In the genomic region with DNA sequence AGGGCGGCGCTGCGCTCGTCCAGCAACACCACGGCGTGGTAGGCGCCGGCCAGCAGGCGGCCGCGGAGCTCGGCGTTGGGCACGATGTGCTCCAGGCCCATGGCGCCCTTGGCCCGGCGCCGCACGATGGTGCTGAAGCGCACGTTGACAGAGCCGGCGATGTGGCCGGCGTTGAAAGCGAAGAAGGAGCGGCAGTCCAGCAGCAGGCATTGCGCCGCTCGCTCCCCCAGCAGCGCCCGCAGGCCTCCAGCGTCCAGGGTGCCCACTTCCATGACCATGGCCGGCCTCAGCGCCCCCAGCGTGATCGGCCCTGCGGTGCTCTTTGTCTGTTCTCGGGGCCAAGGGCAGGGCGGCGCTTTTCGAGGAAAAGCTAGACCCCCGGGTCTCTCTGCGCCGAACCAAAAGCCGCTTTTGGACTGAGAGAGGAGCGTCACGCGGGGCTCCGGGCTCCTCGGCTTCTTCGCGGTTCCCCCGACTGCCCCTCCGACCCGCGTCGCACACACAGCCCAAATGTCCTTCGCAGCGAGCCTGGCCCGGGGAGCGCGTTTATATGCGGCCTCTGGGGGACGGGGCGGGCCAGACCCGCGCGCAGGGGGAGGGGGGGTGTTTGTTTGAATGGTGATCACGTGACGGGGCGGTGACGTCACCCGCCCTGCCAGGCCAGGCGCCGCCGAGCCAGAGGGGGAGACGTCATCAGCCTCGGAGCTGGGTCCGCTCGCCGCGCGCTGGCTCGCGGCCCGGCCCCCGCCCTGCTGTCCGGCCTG, we compare ENCODE assay signal across 1 cellular context.
TF ChIP-seq lines count a peak whose summit lies in the region.

A gene with protein sequence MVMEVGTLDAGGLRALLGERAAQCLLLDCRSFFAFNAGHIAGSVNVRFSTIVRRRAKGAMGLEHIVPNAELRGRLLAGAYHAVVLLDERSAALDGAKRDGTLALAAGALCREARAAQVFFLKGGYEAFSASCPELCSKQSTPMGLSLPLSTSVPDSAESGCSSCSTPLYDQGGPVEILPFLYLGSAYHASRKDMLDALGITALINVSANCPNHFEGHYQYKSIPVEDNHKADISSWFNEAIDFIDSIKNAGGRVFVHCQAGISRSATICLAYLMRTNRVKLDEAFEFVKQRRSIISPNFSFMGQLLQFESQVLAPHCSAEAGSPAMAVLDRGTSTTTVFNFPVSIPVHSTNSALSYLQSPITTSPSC (minus strand): TSS at position 521 of the 764 bp plus-strand sequence. CDS start 243 bp downstream, at position 278.

TF ChIP-seq in HEK293, 187 proteins besides CTCF, POLR2A, EP300 and RAD21 (continued from another document and continues in another):
- TF ChIP-seq, protein P1, sequence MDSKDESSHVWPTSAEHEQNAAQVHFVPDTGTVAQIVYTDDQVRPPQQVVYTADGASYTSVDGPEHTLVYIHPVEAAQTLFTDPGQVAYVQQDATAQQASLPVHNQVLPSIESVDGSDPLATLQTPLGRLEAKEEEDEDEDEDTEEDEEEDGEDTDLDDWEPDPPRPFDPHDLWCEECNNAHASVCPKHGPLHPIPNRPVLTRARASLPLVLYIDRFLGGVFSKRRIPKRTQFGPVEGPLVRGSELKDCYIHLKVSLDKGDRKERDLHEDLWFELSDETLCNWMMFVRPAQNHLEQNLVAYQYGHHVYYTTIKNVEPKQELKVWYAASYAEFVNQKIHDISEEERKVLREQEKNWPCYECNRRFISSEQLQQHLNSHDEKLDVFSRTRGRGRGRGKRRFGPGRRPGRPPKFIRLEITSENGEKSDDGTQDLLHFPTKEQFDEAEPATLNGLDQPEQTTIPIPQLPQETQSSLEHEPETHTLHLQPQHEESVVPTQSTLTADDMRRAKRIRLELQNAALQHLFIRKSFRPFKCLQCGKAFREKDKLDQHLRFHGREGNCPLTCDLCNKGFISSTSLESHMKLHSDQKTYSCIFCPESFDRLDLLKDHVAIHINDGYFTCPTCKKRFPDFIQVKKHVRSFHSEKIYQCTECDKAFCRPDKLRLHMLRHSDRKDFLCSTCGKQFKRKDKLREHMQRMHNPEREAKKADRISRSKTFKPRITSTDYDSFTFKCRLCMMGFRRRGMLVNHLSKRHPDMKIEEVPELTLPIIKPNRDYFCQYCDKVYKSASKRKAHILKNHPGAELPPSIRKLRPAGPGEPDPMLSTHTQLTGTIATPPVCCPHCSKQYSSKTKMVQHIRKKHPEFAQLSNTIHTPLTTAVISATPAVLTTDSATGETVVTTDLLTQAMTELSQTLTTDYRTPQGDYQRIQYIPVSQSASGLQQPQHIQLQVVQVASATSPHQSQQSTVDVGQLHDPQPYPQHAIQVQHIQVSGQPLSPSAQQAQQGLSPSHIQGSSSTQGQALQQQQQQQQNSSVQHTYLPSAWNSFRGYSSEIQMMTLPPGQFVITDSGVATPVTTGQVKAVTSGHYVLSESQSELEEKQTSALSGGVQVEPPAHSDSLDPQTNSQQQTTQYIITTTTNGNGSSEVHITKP (tag by site-specific recombination; IDR thresholded peaks at IDR 0.05), result peak; percentile 33; the same call in 1 of the 2 replicates
- TF ChIP-seq, protein P2, sequence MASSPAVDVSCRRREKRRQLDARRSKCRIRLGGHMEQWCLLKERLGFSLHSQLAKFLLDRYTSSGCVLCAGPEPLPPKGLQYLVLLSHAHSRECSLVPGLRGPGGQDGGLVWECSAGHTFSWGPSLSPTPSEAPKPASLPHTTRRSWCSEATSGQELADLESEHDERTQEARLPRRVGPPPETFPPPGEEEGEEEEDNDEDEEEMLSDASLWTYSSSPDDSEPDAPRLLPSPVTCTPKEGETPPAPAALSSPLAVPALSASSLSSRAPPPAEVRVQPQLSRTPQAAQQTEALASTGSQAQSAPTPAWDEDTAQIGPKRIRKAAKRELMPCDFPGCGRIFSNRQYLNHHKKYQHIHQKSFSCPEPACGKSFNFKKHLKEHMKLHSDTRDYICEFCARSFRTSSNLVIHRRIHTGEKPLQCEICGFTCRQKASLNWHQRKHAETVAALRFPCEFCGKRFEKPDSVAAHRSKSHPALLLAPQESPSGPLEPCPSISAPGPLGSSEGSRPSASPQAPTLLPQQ (tag by site-specific recombination; IDR thresholded peaks at IDR 0.05), result 0 out of 2 replicates have a peak, but pooled peaks have one; percentile 86
- no peak for TF ChIP-seq ZNF132 (tag by site-specific recombination; IDR thresholded peaks at IDR 0.05; ENCODE audit: borderline replicate concordance)
- TF ChIP-seq SP3 (tag by site-specific recombination; IDR thresholded peaks at IDR 0.05), result peak; percentile 71
- peak; percentile 39; the same call in 1 of the 2 replicates for TF ChIP-seq MEIS1 (CRISPR knock-in tag; IDR thresholded peaks at IDR 0.05; ENCODE audit: borderline replicate concordance)
- TF ChIP-seq ZNF654 (tag by site-specific recombination; IDR thresholded peaks at IDR 0.05; ENCODE audit: low read depth), result no peak
- peak; percentile 69; the same call in 1 of the 2 replicates for TF ChIP-seq ZNF169 (tag by site-specific recombination; IDR thresholded peaks at IDR 0.05)
- TF ChIP-seq KLF16 (tag by site-specific recombination; IDR thresholded peaks at IDR 0.05), result peak; percentile 62; the same call in 1 of the 2 replicates
- TF ChIP-seq ZNF626 (tag by site-specific recombination; IDR thresholded peaks at IDR 0.05), result no peak
- no peak for TF ChIP-seq ZNF560 (tag by site-specific recombination; IDR thresholded peaks at IDR 0.05; ENCODE audit: borderline replicate concordance)
- TF ChIP-seq ZNF529 (tag by site-specific recombination; IDR thresholded peaks at IDR 0.05; ENCODE audit: insufficient replicate concordance), result no peak
- no peak; the same call in 1 of the 2 replicates for TF ChIP-seq MYNN (tag by site-specific recombination; IDR thresholded peaks at IDR 0.05; ENCODE audit: borderline replicate concordance)
- peak; percentile 52; the same call in 1 of the 2 replicates for TF ChIP-seq ZNF37A (tag by site-specific recombination; IDR thresholded peaks at IDR 0.05)
- no peak for TF ChIP-seq ZNF202 (tag by site-specific recombination; IDR thresholded peaks at IDR 0.05; ENCODE audit: borderline replicate concordance)
- TF ChIP-seq, protein P3, sequence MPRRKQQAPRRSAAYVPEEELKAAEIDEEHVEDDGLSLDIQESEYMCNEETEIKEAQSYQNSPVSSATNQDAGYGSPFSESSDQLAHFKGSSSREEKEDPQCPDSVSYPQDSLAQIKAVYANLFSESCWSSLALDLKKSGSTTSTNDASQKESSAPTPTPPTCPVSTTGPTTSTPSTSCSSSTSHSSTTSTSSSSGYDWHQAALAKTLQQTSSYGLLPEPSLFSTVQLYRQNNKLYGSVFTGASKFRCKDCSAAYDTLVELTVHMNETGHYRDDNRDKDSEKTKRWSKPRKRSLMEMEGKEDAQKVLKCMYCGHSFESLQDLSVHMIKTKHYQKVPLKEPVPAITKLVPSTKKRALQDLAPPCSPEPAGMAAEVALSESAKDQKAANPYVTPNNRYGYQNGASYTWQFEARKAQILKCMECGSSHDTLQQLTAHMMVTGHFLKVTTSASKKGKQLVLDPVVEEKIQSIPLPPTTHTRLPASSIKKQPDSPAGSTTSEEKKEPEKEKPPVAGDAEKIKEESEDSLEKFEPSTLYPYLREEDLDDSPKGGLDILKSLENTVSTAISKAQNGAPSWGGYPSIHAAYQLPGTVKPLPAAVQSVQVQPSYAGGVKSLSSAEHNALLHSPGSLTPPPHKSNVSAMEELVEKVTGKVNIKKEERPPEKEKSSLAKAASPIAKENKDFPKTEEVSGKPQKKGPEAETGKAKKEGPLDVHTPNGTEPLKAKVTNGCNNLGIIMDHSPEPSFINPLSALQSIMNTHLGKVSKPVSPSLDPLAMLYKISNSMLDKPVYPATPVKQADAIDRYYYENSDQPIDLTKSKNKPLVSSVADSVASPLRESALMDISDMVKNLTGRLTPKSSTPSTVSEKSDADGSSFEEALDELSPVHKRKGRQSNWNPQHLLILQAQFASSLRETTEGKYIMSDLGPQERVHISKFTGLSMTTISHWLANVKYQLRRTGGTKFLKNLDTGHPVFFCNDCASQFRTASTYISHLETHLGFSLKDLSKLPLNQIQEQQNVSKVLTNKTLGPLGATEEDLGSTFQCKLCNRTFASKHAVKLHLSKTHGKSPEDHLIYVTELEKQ (tag by site-specific recombination; IDR thresholded peaks at IDR 0.05; ENCODE audit: borderline replicate concordance), result no peak; the same call in 1 of the 2 replicates
- TF ChIP-seq ZNF391 (tag by site-specific recombination; IDR thresholded peaks at IDR 0.05; ENCODE audit: borderline replicate concordance, low read depth), result peak; percentile 88
- TF ChIP-seq, protein P4, sequence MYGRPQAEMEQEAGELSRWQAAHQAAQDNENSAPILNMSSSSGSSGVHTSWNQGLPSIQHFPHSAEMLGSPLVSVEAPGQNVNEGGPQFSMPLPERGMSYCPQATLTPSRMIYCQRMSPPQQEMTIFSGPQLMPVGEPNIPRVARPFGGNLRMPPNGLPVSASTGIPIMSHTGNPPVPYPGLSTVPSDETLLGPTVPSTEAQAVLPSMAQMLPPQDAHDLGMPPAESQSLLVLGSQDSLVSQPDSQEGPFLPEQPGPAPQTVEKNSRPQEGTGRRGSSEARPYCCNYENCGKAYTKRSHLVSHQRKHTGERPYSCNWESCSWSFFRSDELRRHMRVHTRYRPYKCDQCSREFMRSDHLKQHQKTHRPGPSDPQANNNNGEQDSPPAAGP (tag by site-specific recombination; IDR thresholded peaks at IDR 0.05), result peak; percentile 85
- TF ChIP-seq ZNF623 (tag by site-specific recombination; IDR thresholded peaks at IDR 0.05), result peak; percentile 23; the same call in 1 of the 2 replicates
- TF ChIP-seq KLF9 (tag by site-specific recombination; IDR thresholded peaks at IDR 0.05; ENCODE audit: low read depth), result peak; percentile 39; the same call in 1 of the 2 replicates
- no peak for TF ChIP-seq IKZF3 (tag by site-specific recombination; IDR thresholded peaks at IDR 0.05)
- TF ChIP-seq ZBTB1 (tag by site-specific recombination; IDR thresholded peaks at IDR 0.05), result no peak
- TF ChIP-seq, protein P5, sequence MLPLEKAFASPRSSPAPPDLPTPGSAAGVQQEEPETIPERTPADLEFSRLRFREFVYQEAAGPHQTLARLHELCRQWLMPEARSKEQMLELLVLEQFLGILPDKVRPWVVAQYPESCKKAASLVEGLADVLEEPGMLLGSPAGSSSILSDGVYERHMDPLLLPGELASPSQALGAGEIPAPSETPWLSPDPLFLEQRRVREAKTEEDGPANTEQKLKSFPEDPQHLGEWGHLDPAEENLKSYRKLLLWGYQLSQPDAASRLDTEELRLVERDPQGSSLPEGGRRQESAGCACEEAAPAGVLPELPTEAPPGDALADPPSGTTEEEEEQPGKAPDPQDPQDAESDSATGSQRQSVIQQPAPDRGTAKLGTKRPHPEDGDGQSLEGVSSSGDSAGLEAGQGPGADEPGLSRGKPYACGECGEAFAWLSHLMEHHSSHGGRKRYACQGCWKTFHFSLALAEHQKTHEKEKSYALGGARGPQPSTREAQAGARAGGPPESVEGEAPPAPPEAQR (tag by site-specific recombination; IDR thresholded peaks at IDR 0.05), result peak; percentile 15; the same call in 1 of the 2 replicates
- TF ChIP-seq SP2 (tag by site-specific recombination; IDR thresholded peaks at IDR 0.05), result peak; percentile 55
- TF ChIP-seq ZSCAN30 (tag by site-specific recombination; IDR thresholded peaks at IDR 0.05), result no peak
- TF ChIP-seq, protein P6, sequence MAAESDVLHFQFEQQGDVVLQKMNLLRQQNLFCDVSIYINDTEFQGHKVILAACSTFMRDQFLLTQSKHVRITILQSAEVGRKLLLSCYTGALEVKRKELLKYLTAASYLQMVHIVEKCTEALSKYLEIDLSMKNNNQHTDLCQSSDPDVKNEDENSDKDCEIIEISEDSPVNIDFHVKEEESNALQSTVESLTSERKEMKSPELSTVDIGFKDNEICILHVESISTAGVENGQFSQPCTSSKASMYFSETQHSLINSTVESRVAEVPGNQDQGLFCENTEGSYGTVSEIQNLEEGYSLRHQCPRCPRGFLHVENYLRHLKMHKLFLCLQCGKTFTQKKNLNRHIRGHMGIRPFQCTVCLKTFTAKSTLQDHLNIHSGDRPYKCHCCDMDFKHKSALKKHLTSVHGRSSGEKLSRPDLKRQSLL (tag by site-specific recombination; IDR thresholded peaks at IDR 0.05), result no peak
- TF ChIP-seq ZNF596 (tag by site-specific recombination; IDR thresholded peaks at IDR 0.05), result no peak; the same call in 1 of the 2 replicates
- no peak for TF ChIP-seq SETDB1 (IDR thresholded peaks at IDR 0.05; ENCODE audit: insufficient read length, low read length)
- TF ChIP-seq SCRT2 (tag by site-specific recombination; IDR thresholded peaks at IDR 0.05), result no peak; the same call in 1 of the 2 replicates
- TF ChIP-seq ZNF530 (tag by site-specific recombination; IDR thresholded peaks at IDR 0.05; ENCODE audit: low read depth), result no peak
- no peak for TF ChIP-seq ZFP69B (tag by site-specific recombination; IDR thresholded peaks at IDR 0.05)
- no peak for TF ChIP-seq RBAK (tag by site-specific recombination; IDR thresholded peaks at IDR 0.05)
- TF ChIP-seq, protein P7, sequence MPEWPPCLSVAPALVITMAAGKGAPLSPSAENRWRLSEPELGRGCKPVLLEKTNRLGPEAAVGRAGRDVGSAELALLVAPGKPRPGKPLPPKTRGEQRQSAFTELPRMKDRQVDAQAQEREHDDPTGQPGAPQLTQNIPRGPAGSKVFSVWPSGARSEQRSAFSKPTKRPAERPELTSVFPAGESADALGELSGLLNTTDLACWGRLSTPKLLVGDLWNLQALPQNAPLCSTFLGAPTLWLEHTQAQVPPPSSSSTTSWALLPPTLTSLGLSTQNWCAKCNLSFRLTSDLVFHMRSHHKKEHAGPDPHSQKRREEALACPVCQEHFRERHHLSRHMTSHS (tag by site-specific recombination; IDR thresholded peaks at IDR 0.05), result no peak; the same call in 1 of the 2 replicates
- TF ChIP-seq FEZF1 (tag by site-specific recombination; IDR thresholded peaks at IDR 0.05), result no peak
- TF ChIP-seq, protein P8, sequence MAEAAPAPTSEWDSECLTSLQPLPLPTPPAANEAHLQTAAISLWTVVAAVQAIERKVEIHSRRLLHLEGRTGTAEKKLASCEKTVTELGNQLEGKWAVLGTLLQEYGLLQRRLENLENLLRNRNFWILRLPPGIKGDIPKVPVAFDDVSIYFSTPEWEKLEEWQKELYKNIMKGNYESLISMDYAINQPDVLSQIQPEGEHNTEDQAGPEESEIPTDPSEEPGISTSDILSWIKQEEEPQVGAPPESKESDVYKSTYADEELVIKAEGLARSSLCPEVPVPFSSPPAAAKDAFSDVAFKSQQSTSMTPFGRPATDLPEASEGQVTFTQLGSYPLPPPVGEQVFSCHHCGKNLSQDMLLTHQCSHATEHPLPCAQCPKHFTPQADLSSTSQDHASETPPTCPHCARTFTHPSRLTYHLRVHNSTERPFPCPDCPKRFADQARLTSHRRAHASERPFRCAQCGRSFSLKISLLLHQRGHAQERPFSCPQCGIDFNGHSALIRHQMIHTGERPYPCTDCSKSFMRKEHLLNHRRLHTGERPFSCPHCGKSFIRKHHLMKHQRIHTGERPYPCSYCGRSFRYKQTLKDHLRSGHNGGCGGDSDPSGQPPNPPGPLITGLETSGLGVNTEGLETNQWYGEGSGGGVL (tag by site-specific recombination; IDR thresholded peaks at IDR 0.05), result no peak
- no peak for TF ChIP-seq ZNF19 (tag by site-specific recombination; IDR thresholded peaks at IDR 0.05; ENCODE audit: low read depth)
- no peak for TF ChIP-seq ZNF571 (tag by site-specific recombination; IDR thresholded peaks at IDR 0.05)
- peak; percentile 89 for TF ChIP-seq ZBTB21 (tag by site-specific recombination; IDR thresholded peaks at IDR 0.05)
- no peak; the same call in none of the 2 replicates for TF ChIP-seq ZNF394 (tag by site-specific recombination; IDR thresholded peaks at IDR 0.05; ENCODE audit: borderline replicate concordance)
- TF ChIP-seq ZNF292 (tag by site-specific recombination; IDR thresholded peaks at IDR 0.05; ENCODE audit: borderline replicate concordance, low read depth), result no peak
